Comparison of ENCODE assay signal across 9 cellular contexts in genomic region chr6:35146453-35146852, GRCh38. TPM values are rescaled to one million over a fixed set of nuclear protein-coding genes. Genes with fewer than 3 reads are reported as not detected.
A peak's percentile ranks its signal among the peaks of the same experiment; 100 is the strongest.
DNase-seq lines count a peak whose midpoint lies in the region; ATAC-seq and TF ChIP-seq lines count a peak whose summit lies in the region.
"Had no signal": no experiment of that assay in that cellular context is flagged by ENCODE, and none has a peak within 500 bp of the region (broad histone marks: within the 10 kb centered on the region; RNA-seq: fewer than 3 reads in every experiment).

No MANE protein-coding gene starts in this region.

- TF ChIP-seq EP300 in Ishikawa (IDR thresholded peaks at IDR 0.05; ENCODE audit: borderline replicate concordance): no peak

- peak; percentile 85 for TF ChIP-seq RAD21 in Ishikawa (IDR thresholded peaks at IDR 0.05; ENCODE audit: low read depth)

- DNase-seq in NCI-H2196 (lab: John Stamatoyannopoulos, UW; ENCODE audit: unreplicated experiment) (peak; percentile 37), NCI-H2196 treated with DMSO at 0.1 percent for 48 hours (lab: John Stamatoyannopoulos, UW; ENCODE audit: unreplicated experiment) (no peak), SW480 (ENCODE audit: low spot score) (peak; percentile 37), fibroblast of the aortic adventitia (ENCODE audit: low read depth) (peak; percentile 55), posterior cingulate gyrus (peak in 6 of 10 donors; percentile 40 to 94 (median 61))

- ATAC-seq in HG03469 (IDR thresholded peaks at IDR 0.05; ENCODE audit: unreplicated experiment) (no peak), HG03520 (IDR thresholded peaks at IDR 0.05; ENCODE audit: unreplicated experiment) (no peak)

- intact Hi-C loops in posterior cingulate gyrus (cut with DNase I): loop anchor here (1.0 to 10.0 kb wide), 3 partner anchors 58 to 262 kb away; partner anchors contain the start of genes ANKS1A and TAF11

- TF ChIP-seq CTCF in fibroblast of the aortic adventitia (IDR thresholded peaks at IDR 0.05; ENCODE audit: insufficient read depth, low read length): peak; percentile 71

- no peak overlapping the region for H3K4me3 ChIP-seq in fibroblast of the aortic adventitia (ENCODE audit: low read depth, low read length)
- H3K4me3 ChIP-seq: BLaER1 had no signal

TF ChIP-seq in Ishikawa, 13 proteins besides CTCF, POLR2A, EP300 and RAD21:
- no peak for TF ChIP-seq REST (IDR thresholded peaks at IDR 0.05; ENCODE audit: low read depth)
- no peak for TF ChIP-seq EGR1 (IDR thresholded peaks at IDR 0.05)
- no peak for TF ChIP-seq YY1 (IDR thresholded peaks at IDR 0.05; ENCODE audit: low read depth)
- TF ChIP-seq CREB1 (IDR thresholded peaks at IDR 0.05; ENCODE audit: low read depth): no peak
- TF ChIP-seq TCF12 (IDR thresholded peaks at IDR 0.05; ENCODE audit: low read depth): no peak
- TF ChIP-seq FOXM1 (IDR thresholded peaks at IDR 0.05; ENCODE audit: borderline replicate concordance, low read depth): no peak
- TF ChIP-seq ZBTB7A (IDR thresholded peaks at IDR 0.05; ENCODE audit: low read depth): no peak
- TF ChIP-seq TEAD4 (IDR thresholded peaks at IDR 0.05): no peak
- TF ChIP-seq CEBPB (IDR thresholded peaks at IDR 0.05): no peak
- TF ChIP-seq USF1 (IDR thresholded peaks at IDR 0.05): no peak
- no peak for TF ChIP-seq NFIC (IDR thresholded peaks at IDR 0.05)
- no peak for TF ChIP-seq TAF1 (IDR thresholded peaks at IDR 0.05; ENCODE audit: low read depth)
- no peak for TF ChIP-seq MAX (IDR thresholded peaks at IDR 0.05)

RNA-seq across cellular contexts. Expression of gene TCP11, which starts 5.3 kb away (rescaled TPM):
- total RNA-seq in fibroblast of the aortic adventitia (ENCODE audit: low replicate concordance): 0.36 TPM in 1 of 2 replicates, not detected in the other
